In genomic region chrX:103941201-103941975, GRCh38 we compare ENCODE assay signal across 1 cellular context.
TF ChIP-seq lines count a peak whose summit lies in the region.

No MANE protein-coding gene starts in this region.

TF ChIP-seq in K562, 482 proteins besides CTCF, POLR2A, EP300 and RAD21 (continued from another document and continues in another):
- TF ChIP-seq TFE3 (CRISPR knock-in tag; IDR thresholded peaks at IDR 0.05) (no peak), HNRNPL (IDR thresholded peaks at IDR 0.05; ENCODE audit: low read depth, low read length) (no peak), GATAD2B (IDR thresholded peaks at IDR 0.05; ENCODE audit: borderline replicate concordance) (no peak), NR2C2 (CRISPR knock-in tag; IDR thresholded peaks at IDR 0.05) (no peak), NR2C2 (tag; IDR thresholded peaks at IDR 0.05) (no peak), CLOCK (CRISPR knock-in tag; IDR thresholded peaks at IDR 0.05; ENCODE audit: borderline replicate concordance) (no peak), C11orf30 (IDR thresholded peaks at IDR 0.05; ENCODE audit: low read depth) (peak; percentile 95), HNRNPK (IDR thresholded peaks at IDR 0.05; ENCODE audit: low read depth, low read length, poor library complexity, severe bottlenecking) (no peak), HMBOX1 (IDR thresholded peaks at IDR 0.05) (no peak; the same call in 1 of the 2 replicates), TAF1 (IDR thresholded peaks at IDR 0.05; ENCODE audit: control insufficient read depth, extremely low read depth, insufficient read depth, low read length, severe bottlenecking) (no peak), SAFB (IDR thresholded peaks at IDR 0.05; ENCODE audit: borderline replicate concordance, low read depth, low read length) (no peak), TCFL5 (CRISPR knock-in tag; conservative IDR thresholded peaks at IDR 0.05) (no peak), ADNP (tag; IDR thresholded peaks at IDR 0.05) (no peak), MAFF (IDR thresholded peaks at IDR 0.05; ENCODE audit: low read length) (peak; percentile 80), MAFG (tag; conservative IDR thresholded peaks at IDR 0.05) (peak; percentile 87), ZNF197 (CRISPR knock-in tag; IDR thresholded peaks at IDR 0.05; ENCODE audit: low read depth) (no peak), NCOA1 (IDR thresholded peaks at IDR 0.05; ENCODE audit: low read depth) (no peak), ZNF133 (CRISPR knock-in tag; IDR thresholded peaks at IDR 0.05) (no peak), ZNF431 (CRISPR knock-in tag; IDR thresholded peaks at IDR 0.05) (no peak), KDM5B (IDR thresholded peaks at IDR 0.05; ENCODE audit: insufficient replicate concordance, low read depth, low read length) (no peak), ZBTB2 (IDR thresholded peaks at IDR 0.05) (no peak), SRF (CRISPR knock-in tag; IDR thresholded peaks at IDR 0.05) (no peak), TARDBP (IDR thresholded peaks at IDR 0.05) (no peak), ESRRB (CRISPR knock-in tag; IDR thresholded peaks at IDR 0.05; ENCODE audit: borderline replicate concordance) (no peak), BDP1 (IDR thresholded peaks at IDR 0.05; ENCODE audit: insufficient read depth, insufficient read length) (no peak), ZNF175 (CRISPR knock-in tag; IDR thresholded peaks at IDR 0.05; ENCODE audit: low read depth) (no peak), ZNF143 (CRISPR knock-in tag; IDR thresholded peaks at IDR 0.05) (no peak), MED1 (CRISPR knock-in tag; IDR thresholded peaks at IDR 0.05; ENCODE audit: borderline replicate concordance) (no peak), PTRF (tag; IDR thresholded peaks at IDR 0.05) (no peak)
- TF ChIP-seq, protein P1, sequence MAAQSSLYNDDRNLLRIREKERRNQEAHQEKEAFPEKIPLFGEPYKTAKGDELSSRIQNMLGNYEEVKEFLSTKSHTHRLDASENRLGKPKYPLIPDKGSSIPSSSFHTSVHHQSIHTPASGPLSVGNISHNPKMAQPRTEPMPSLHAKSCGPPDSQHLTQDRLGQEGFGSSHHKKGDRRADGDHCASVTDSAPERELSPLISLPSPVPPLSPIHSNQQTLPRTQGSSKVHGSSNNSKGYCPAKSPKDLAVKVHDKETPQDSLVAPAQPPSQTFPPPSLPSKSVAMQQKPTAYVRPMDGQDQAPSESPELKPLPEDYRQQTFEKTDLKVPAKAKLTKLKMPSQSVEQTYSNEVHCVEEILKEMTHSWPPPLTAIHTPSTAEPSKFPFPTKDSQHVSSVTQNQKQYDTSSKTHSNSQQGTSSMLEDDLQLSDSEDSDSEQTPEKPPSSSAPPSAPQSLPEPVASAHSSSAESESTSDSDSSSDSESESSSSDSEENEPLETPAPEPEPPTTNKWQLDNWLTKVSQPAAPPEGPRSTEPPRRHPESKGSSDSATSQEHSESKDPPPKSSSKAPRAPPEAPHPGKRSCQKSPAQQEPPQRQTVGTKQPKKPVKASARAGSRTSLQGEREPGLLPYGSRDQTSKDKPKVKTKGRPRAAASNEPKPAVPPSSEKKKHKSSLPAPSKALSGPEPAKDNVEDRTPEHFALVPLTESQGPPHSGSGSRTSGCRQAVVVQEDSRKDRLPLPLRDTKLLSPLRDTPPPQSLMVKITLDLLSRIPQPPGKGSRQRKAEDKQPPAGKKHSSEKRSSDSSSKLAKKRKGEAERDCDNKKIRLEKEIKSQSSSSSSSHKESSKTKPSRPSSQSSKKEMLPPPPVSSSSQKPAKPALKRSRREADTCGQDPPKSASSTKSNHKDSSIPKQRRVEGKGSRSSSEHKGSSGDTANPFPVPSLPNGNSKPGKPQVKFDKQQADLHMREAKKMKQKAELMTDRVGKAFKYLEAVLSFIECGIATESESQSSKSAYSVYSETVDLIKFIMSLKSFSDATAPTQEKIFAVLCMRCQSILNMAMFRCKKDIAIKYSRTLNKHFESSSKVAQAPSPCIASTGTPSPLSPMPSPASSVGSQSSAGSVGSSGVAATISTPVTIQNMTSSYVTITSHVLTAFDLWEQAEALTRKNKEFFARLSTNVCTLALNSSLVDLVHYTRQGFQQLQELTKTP (IDR thresholded peaks at IDR 0.05; ENCODE audit: low read depth in 1 of 2, partially characterized antibody in 2 of 2), result no peak
- TF ChIP-seq, protein P2, sequence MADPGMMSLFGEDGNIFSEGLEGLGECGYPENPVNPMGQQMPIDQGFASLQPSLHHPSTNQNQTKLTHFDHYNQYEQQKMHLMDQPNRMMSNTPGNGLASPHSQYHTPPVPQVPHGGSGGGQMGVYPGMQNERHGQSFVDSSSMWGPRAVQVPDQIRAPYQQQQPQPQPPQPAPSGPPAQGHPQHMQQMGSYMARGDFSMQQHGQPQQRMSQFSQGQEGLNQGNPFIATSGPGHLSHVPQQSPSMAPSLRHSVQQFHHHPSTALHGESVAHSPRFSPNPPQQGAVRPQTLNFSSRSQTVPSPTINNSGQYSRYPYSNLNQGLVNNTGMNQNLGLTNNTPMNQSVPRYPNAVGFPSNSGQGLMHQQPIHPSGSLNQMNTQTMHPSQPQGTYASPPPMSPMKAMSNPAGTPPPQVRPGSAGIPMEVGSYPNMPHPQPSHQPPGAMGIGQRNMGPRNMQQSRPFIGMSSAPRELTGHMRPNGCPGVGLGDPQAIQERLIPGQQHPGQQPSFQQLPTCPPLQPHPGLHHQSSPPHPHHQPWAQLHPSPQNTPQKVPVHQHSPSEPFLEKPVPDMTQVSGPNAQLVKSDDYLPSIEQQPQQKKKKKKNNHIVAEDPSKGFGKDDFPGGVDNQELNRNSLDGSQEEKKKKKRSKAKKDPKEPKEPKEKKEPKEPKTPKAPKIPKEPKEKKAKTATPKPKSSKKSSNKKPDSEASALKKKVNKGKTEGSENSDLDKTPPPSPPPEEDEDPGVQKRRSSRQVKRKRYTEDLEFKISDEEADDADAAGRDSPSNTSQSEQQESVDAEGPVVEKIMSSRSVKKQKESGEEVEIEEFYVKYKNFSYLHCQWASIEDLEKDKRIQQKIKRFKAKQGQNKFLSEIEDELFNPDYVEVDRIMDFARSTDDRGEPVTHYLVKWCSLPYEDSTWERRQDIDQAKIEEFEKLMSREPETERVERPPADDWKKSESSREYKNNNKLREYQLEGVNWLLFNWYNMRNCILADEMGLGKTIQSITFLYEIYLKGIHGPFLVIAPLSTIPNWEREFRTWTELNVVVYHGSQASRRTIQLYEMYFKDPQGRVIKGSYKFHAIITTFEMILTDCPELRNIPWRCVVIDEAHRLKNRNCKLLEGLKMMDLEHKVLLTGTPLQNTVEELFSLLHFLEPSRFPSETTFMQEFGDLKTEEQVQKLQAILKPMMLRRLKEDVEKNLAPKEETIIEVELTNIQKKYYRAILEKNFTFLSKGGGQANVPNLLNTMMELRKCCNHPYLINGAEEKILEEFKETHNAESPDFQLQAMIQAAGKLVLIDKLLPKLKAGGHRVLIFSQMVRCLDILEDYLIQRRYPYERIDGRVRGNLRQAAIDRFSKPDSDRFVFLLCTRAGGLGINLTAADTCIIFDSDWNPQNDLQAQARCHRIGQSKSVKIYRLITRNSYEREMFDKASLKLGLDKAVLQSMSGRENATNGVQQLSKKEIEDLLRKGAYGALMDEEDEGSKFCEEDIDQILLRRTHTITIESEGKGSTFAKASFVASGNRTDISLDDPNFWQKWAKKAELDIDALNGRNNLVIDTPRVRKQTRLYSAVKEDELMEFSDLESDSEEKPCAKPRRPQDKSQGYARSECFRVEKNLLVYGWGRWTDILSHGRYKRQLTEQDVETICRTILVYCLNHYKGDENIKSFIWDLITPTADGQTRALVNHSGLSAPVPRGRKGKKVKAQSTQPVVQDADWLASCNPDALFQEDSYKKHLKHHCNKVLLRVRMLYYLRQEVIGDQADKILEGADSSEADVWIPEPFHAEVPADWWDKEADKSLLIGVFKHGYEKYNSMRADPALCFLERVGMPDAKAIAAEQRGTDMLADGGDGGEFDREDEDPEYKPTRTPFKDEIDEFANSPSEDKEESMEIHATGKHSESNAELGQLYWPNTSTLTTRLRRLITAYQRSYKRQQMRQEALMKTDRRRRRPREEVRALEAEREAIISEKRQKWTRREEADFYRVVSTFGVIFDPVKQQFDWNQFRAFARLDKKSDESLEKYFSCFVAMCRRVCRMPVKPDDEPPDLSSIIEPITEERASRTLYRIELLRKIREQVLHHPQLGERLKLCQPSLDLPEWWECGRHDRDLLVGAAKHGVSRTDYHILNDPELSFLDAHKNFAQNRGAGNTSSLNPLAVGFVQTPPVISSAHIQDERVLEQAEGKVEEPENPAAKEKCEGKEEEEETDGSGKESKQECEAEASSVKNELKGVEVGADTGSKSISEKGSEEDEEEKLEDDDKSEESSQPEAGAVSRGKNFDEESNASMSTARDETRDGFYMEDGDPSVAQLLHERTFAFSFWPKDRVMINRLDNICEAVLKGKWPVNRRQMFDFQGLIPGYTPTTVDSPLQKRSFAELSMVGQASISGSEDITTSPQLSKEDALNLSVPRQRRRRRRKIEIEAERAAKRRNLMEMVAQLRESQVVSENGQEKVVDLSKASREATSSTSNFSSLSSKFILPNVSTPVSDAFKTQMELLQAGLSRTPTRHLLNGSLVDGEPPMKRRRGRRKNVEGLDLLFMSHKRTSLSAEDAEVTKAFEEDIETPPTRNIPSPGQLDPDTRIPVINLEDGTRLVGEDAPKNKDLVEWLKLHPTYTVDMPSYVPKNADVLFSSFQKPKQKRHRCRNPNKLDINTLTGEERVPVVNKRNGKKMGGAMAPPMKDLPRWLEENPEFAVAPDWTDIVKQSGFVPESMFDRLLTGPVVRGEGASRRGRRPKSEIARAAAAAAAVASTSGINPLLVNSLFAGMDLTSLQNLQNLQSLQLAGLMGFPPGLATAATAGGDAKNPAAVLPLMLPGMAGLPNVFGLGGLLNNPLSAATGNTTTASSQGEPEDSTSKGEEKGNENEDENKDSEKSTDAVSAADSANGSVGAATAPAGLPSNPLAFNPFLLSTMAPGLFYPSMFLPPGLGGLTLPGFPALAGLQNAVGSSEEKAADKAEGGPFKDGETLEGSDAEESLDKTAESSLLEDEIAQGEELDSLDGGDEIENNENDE (IDR thresholded peaks at IDR 0.05; ENCODE audit: low read depth, low read length), result no peak
- TF ChIP-seq, protein P3, sequence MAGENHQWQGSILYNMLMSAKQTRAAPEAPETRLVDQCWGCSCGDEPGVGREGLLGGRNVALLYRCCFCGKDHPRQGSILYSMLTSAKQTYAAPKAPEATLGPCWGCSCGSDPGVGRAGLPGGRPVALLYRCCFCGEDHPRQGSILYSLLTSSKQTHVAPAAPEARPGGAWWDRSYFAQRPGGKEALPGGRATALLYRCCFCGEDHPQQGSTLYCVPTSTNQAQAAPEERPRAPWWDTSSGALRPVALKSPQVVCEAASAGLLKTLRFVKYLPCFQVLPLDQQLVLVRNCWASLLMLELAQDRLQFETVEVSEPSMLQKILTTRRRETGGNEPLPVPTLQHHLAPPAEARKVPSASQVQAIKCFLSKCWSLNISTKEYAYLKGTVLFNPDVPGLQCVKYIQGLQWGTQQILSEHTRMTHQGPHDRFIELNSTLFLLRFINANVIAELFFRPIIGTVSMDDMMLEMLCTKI (IDR thresholded peaks at IDR 0.05; ENCODE audit: partially characterized antibody), result no peak
